32 cellular contexts compared by ENCODE assay signal in genomic region chr5:131846536-131846935, GRCh38.
"Had no signal": no experiment of that assay in that cellular context is flagged by ENCODE, and none has a peak within 500 bp of the region (broad histone marks: within the 10 kb centered on the region; RNA-seq: fewer than 3 reads in every experiment).

No MANE protein-coding gene starts in this region.

- H3K4me3 Mint-ChIP-seq: activated B cell treated with CpG ODN at 0.5 μM for 24 hours; activated CD8-positive, alpha-beta T cell treated with anti-CD3 and anti-CD28 coated beads for 36 hours; activated naive CD8-positive, alpha-beta T cell; activated T-cell treated with anti-CD3 and anti-CD28 coated beads, Interleukin-2, amount 50 U/mL, for 4 hours; activated T-helper 17 cell treated with anti-CD3 and anti-CD28 coated beads, Interleukin-2, amount 50 U/mL, for 72 hours; T-helper 17 cell; T-helper 2 cell treated with Interferon-gamma antibody and Interleukin-4, amounts not matched to agents 5 μg/mL and 100 μg/mL, for 36 hours had no signal

- H3K36me3 ChIP-seq: brain microvascular endothelial cell, colonic mucosa, esophagus muscularis mucosa, gastroesophageal sphincter, WERI-Rb-1 had no signal

- FAIRE-seq: astrocyte, endometrium, endothelial cell of umbilical vein had no signal

- H3K27ac ChIP-seq: brain microvascular endothelial cell, colonic mucosa, esophagus muscularis mucosa, gastroesophageal sphincter, WERI-Rb-1 had no signal

- H3K27me3 ChIP-seq: brain microvascular endothelial cell, colonic mucosa, esophagus muscularis mucosa, gastroesophageal sphincter had no signal

- H3K4me1 Mint-ChIP-seq: activated B cell treated with CpG ODN at 0.5 μM for 24 hours; activated T-helper 17 cell treated with anti-CD3 and anti-CD28 coated beads, Interleukin-2, amount 50 U/mL, for 72 hours; T-helper 17 cell had no signal

- ATAC-seq: activated CD4-positive, CD25-positive, alpha-beta regulatory T cell treated with anti-CD3 and anti-CD28 coated beads, Interleukin-2, amount 50 U/mL, for 24 hours; activated CD8-positive, alpha-beta T cell treated with anti-CD3 and anti-CD28 coated beads for 36 hours; activated T-cell treated with anti-CD3 and anti-CD28 coated beads, Interleukin-2, amount 50 U/mL, for 4 hours; activated T-helper 17 cell treated with anti-CD3 and anti-CD28 coated beads, Interleukin-2, amount 50 U/mL, for 72 hours; gastroesophageal sphincter; T-helper 17 cell had no signal

- H3K27me3 Mint-ChIP-seq: activated CD8-positive, alpha-beta T cell treated with anti-CD3 and anti-CD28 coated beads for 36 hours; activated naive CD8-positive, alpha-beta T cell; activated T-helper 17 cell treated with anti-CD3 and anti-CD28 coated beads, Interleukin-2, amount 50 U/mL, for 72 hours; T-helper 17 cell had no signal

- DNase-seq: activated B cell treated with CpG ODN at 0.5 μM for 24 hours; activated CD4-positive, alpha-beta T cell treated with anti-CD3 and anti-CD28 coated beads for 48 hours; activated CD4-positive, alpha-beta T cell treated with anti-CD3 and anti-CD28 coated beads, Interleukin-2, amount 50 U/mL, for 1 hour; activated CD4-positive, alpha-beta T cell treated with anti-CD3 and anti-CD28 coated beads, Interleukin-2, amount 50 U/mL, for 48 hours; activated CD8-positive, alpha-beta memory T cell treated with anti-CD3 and anti-CD28 coated beads for 24 hours; activated CD8-positive, alpha-beta T cell treated with anti-CD3 and anti-CD28 coated beads for 36 hours; activated effector memory CD4-positive, alpha-beta T cell treated with Interleukin-2 at 50 U/mL for 16 hours; activated gamma-delta T cell treated with Interleukin-2 at 50 U/mL for 16 hours; activated naive CD4-positive, alpha-beta T cell treated with anti-CD3 and anti-CD28 coated beads, Interleukin-2, amount 50 U/mL, for 16 hours; activated naive CD4-positive, alpha-beta T cell treated with Interleukin-2 at 50 U/mL for 16 hours; activated T-cell treated with anti-CD3 and anti-CD28 coated beads, Interleukin-2, amount 50 U/mL, for 4 hours; amniotic stem cell; anterior cingulate cortex; brain microvascular endothelial cell; caudate nucleus; colonic mucosa; effector CD8-positive, alpha-beta T cell; erythroblast; foreskin melanocyte; T-helper 1 cell; T-helper 17 cell; T1000; WERI-Rb-1 had no signal

- H3K4me3 ChIP-seq: colonic mucosa, esophagus muscularis mucosa, gastroesophageal sphincter had no signal

- H3K27ac Mint-ChIP-seq: activated B cell treated with CpG ODN at 0.5 μM for 24 hours; activated CD8-positive, alpha-beta T cell treated with anti-CD3 and anti-CD28 coated beads for 36 hours; activated naive CD8-positive, alpha-beta T cell; activated T-helper 17 cell treated with anti-CD3 and anti-CD28 coated beads, Interleukin-2, amount 50 U/mL, for 72 hours; T-helper 17 cell; T-helper 2 cell treated with Interferon-gamma antibody and Interleukin-4, amounts not matched to agents 5 μg/mL and 100 μg/mL, for 36 hours had no signal
